In the genomic region with DNA sequence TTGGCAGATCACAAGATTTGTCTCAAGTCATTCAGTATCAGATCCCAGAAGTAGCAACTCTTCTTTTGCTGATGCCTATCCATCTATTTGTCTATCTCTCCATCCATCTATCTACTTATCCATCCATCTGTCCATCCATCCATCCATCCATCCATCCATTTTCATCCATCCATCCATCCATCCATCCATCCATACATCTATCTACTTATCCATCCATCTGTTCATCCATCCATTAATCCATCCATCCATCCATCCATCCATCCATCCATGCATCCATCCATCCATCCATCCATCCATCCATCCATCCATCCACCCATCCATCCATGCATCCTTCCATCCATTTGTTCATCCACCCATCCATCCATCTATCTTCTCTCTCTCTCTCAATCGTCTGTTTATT, we compare ENCODE assay signal across 19 cellular contexts.
DNase-seq lines count a peak whose midpoint lies in the region; ATAC-seq and TF ChIP-seq lines count a peak whose summit lies in the region.
"Had no signal": no experiment of that assay in that cellular context is flagged by ENCODE, and none has a peak within 500 bp of the region (broad histone marks: within the 10 kb centered on the region; RNA-seq: fewer than 3 reads in every experiment).

No MANE protein-coding gene starts in this region.

- no peak overlapping the region for H3K4me3 Mint-ChIP-seq in T-helper 2 cell treated with Interferon-gamma antibody and Interleukin-4, amounts not matched to agents 5 μg/mL and 100 μg/mL, for 36 hours
- peak overlapping the region; percentile 55 for H3K4me3 Mint-ChIP-seq in natural killer cell treated with Interleukin-12 subunit alpha and Interleukin-12 subunit beta and Interleukin-15 and Interleukin-18, amount 100 ng/mL, for 72 hours
- no peak overlapping the region for H3K4me3 Mint-ChIP-seq in natural killer cell
- H3K4me3 Mint-ChIP-seq in activated T-helper 17 cell treated with anti-CD3 and anti-CD28 coated beads, Interleukin-2, amount 50 U/mL, for 72 hours = no peak overlapping the region
- H3K4me3 Mint-ChIP-seq in naive thymus-derived CD8-positive, alpha-beta T cell = peak overlapping the region in 3 of 10 donors; percentile 4 to 6 (median 6)
- H3K4me3 Mint-ChIP-seq: CD14-positive monocyte had no signal

- TF ChIP-seq CTCF in natural killer cell (IDR thresholded peaks at IDR 0.05) (no peak), lower leg skin (IDR thresholded peaks at IDR 0.05) (no peak)

- H3K27me3 Mint-ChIP-seq in T-helper 2 cell treated with Interferon-gamma antibody and Interleukin-4, amounts not matched to agents 5 μg/mL and 100 μg/mL, for 36 hours (ENCODE audit: low read depth) = no peaks in the 10 kb centered on the region
- H3K27me3 Mint-ChIP-seq in natural killer cell treated with Interleukin-12 subunit alpha and Interleukin-12 subunit beta and Interleukin-15 and Interleukin-18, amount 100 ng/mL, for 72 hours = no peaks in the 10 kb centered on the region
- H3K27me3 Mint-ChIP-seq in natural killer cell (ENCODE audit: low read depth in 2 of 2) = peaks cover 0 to 2% of the 10 kb centered on the region in 2 donors
- no peaks in the 10 kb centered on the region for H3K27me3 Mint-ChIP-seq in activated T-helper 17 cell treated with anti-CD3 and anti-CD28 coated beads, Interleukin-2, amount 50 U/mL, for 72 hours
- no peaks in the 10 kb centered on the region for H3K27me3 Mint-ChIP-seq in naive thymus-derived CD8-positive, alpha-beta T cell

- intact Hi-C loops in natural killer cell (cut with micrococcal nuclease) (no loop called here), lower leg skin (cut with DNase I; ENCODE audit: low total_unique reads) (no loop called here)

- DNase-seq in T-helper 2 cell treated with Interferon-gamma antibody and Interleukin-4, amounts not matched to agents 5 μg/mL and 100 μg/mL, for 36 hours (ENCODE audit: low spot score) = no peak
- DNase-seq in T-helper 2 cell (no peak), natural killer cell (no peak), lower leg skin (ENCODE audit: low spot score in 2 of 2) (no peak)
- DNase-seq in natural killer cell treated with Interleukin-12 subunit alpha and Interleukin-12 subunit beta and Interleukin-15 and Interleukin-18, amount 100 ng/mL, for 72 hours (ENCODE audit: low spot score) = no peak
- DNase-seq in naive thymus-derived CD8-positive, alpha-beta T cell = no peak
- DNase-seq: 8988T; Calu3; GF-D8; HCEC 1CT; NCI-H1105 treated with DMSO at 0.1 percent for 48 hours; NCI-H1694; NCI-H2081 treated with DMSO at 0.1 percent for 48 hours; NK-92 treated with Interleukin-12 subunit alpha and Interleukin-12 subunit beta, amount 100 ng/mL, for 24 hours had no signal

- no peak for ATAC-seq in natural killer cell treated with Interleukin-12 subunit alpha and Interleukin-12 subunit beta and Interleukin-15 and Interleukin-18, amount 100 ng/mL, for 72 hours
- ATAC-seq in natural killer cell (no peak), HG03521 (IDR thresholded peaks at IDR 0.05; ENCODE audit: unreplicated experiment) (no peak)
- ATAC-seq in activated T-helper 17 cell treated with anti-CD3 and anti-CD28 coated beads, Interleukin-2, amount 50 U/mL, for 72 hours (replicated peaks) = no peak
- no peak for ATAC-seq in naive thymus-derived CD8-positive, alpha-beta T cell
- ATAC-seq: K562, Right ventricle myocardium inferior had no signal

- TF ChIP-seq POLR2A in lower leg skin (IDR thresholded peaks at IDR 0.05) = no peak

- H3K27ac Mint-ChIP-seq in T-helper 2 cell treated with Interferon-gamma antibody and Interleukin-4, amounts not matched to agents 5 μg/mL and 100 μg/mL, for 36 hours = peak overlapping the region; percentile 1
- H3K27ac Mint-ChIP-seq in natural killer cell treated with Interleukin-12 subunit alpha and Interleukin-12 subunit beta and Interleukin-15 and Interleukin-18, amount 100 ng/mL, for 72 hours = peak overlapping the region; percentile 95 to 99
- peak overlapping the region in 1 of 2 donors; percentile 18 for H3K27ac Mint-ChIP-seq in natural killer cell
- peak overlapping the region; percentile 10 for H3K27ac Mint-ChIP-seq in activated T-helper 17 cell treated with anti-CD3 and anti-CD28 coated beads, Interleukin-2, amount 50 U/mL, for 72 hours
- peak overlapping the region in 7 of 10 donors; percentile 9 to 90 (median 74) for H3K27ac Mint-ChIP-seq in naive thymus-derived CD8-positive, alpha-beta T cell

- POLR2A ChIA-PET in naive thymus-derived CD8-positive, alpha-beta T cell (lab: Charles Lee) = interaction anchor here (4.1 kb wide), 1 partner anchor 143 kb away, joined by 63 read pairs; the partner anchor contains the start of gene PFKFB3

- WGBS in lower leg skin, 2 donors = 90 to 97% methylated on average over 1 of the region's 1 CpG

- peaks cover 11% of the 10 kb centered on the region for H3K9me3 Mint-ChIP-seq in T-helper 2 cell treated with Interferon-gamma antibody and Interleukin-4, amounts not matched to agents 5 μg/mL and 100 μg/mL, for 36 hours
- peaks cover 10% of the 10 kb centered on the region for H3K9me3 Mint-ChIP-seq in natural killer cell treated with Interleukin-12 subunit alpha and Interleukin-12 subunit beta and Interleukin-15 and Interleukin-18, amount 100 ng/mL, for 72 hours
- H3K9me3 Mint-ChIP-seq in natural killer cell = peaks cover 0 to 3% of the 10 kb centered on the region in 2 donors
- H3K9me3 Mint-ChIP-seq in activated T-helper 17 cell treated with anti-CD3 and anti-CD28 coated beads, Interleukin-2, amount 50 U/mL, for 72 hours = peaks cover 3% of the 10 kb centered on the region
- H3K9me3 Mint-ChIP-seq in naive thymus-derived CD8-positive, alpha-beta T cell = peaks cover 0 to 4% (median 0%) of the 10 kb centered on the region in 9 donors

- H3K4me1 Mint-ChIP-seq in T-helper 2 cell treated with Interferon-gamma antibody and Interleukin-4, amounts not matched to agents 5 μg/mL and 100 μg/mL, for 36 hours (ENCODE audit: low read depth) = peaks cover 44% of the 10 kb centered on the region
- peaks cover 51 to 56% of the 10 kb centered on the region in 2 donors for H3K4me1 Mint-ChIP-seq in natural killer cell treated with Interleukin-12 subunit alpha and Interleukin-12 subunit beta and Interleukin-15 and Interleukin-18, amount 100 ng/mL, for 72 hours (ENCODE audit: low read depth in 2 of 2)
- peaks cover 27 to 32% of the 10 kb centered on the region in 2 donors for H3K4me1 Mint-ChIP-seq in natural killer cell
- peaks cover 45% of the 10 kb centered on the region for H3K4me1 Mint-ChIP-seq in activated T-helper 17 cell treated with anti-CD3 and anti-CD28 coated beads, Interleukin-2, amount 50 U/mL, for 72 hours
- peaks cover 36 to 68% (median 59%) of the 10 kb centered on the region in 4 donors for H3K4me1 Mint-ChIP-seq in naive thymus-derived CD8-positive, alpha-beta T cell

- H3K4me3 ChIP-seq in lower leg skin (ENCODE audit: low read depth, poor library complexity, severe bottlenecking) = no peak overlapping the region
- H3K4me3 ChIP-seq: K562 had no signal

- peaks cover 12% of the 10 kb centered on the region for H3K36me3 Mint-ChIP-seq in T-helper 2 cell treated with Interferon-gamma antibody and Interleukin-4, amounts not matched to agents 5 μg/mL and 100 μg/mL, for 36 hours (ENCODE audit: low read depth)
- H3K36me3 Mint-ChIP-seq in natural killer cell treated with Interleukin-12 subunit alpha and Interleukin-12 subunit beta and Interleukin-15 and Interleukin-18, amount 100 ng/mL, for 72 hours = peaks cover 8% of the 10 kb centered on the region
- no peaks in the 10 kb centered on the region for H3K36me3 Mint-ChIP-seq in natural killer cell
- H3K36me3 Mint-ChIP-seq in activated T-helper 17 cell treated with anti-CD3 and anti-CD28 coated beads, Interleukin-2, amount 50 U/mL, for 72 hours (ENCODE audit: low read depth) = peaks cover 20% of the 10 kb centered on the region
- H3K36me3 Mint-ChIP-seq in naive thymus-derived CD8-positive, alpha-beta T cell = no peaks in the 10 kb centered on the region
